8 cellular contexts compared by ENCODE assay signal in genomic region chr3:58052373-58053273, GRCh38. TPM values are rescaled to one million over a fixed set of nuclear protein-coding genes. Genes with fewer than 3 reads are reported as not detected.
DNase-seq lines count a peak whose midpoint lies in the region; ATAC-seq and TF ChIP-seq lines count a peak whose summit lies in the region.

No MANE protein-coding gene starts in this region.

- H3K36me3 ChIP-seq in parathyroid adenoma (ENCODE audit: control insufficient read depth, insufficient read depth, low read length) = no peaks in the 10 kb centered on the region

- peak overlapping the region; percentile 3 for H2AFZ ChIP-seq in parathyroid adenoma

- peaks cover 50% of the 10 kb centered on the region for H3K79me2 ChIP-seq in parathyroid adenoma

- H3K27me3 ChIP-seq in foreskin keratinocyte = no peaks in the 10 kb centered on the region
- H3K27me3 ChIP-seq in parathyroid adenoma (ENCODE audit: control insufficient read depth, insufficient read depth, low read length) = no peaks in the 10 kb centered on the region

- no peak overlapping the region for H3K4me2 ChIP-seq in parathyroid adenoma (ENCODE audit: low read length)

- ATAC-seq in HG03432 (IDR thresholded peaks at IDR 0.05; ENCODE audit: unreplicated experiment) = peak; percentile 69
- peak; percentile 72 for ATAC-seq in foreskin keratinocyte
- no peak for ATAC-seq in GM21529 (IDR thresholded peaks at IDR 0.05; ENCODE audit: unreplicated experiment)
- no peak for ATAC-seq in HG02678 (IDR thresholded peaks at IDR 0.05; ENCODE audit: unreplicated experiment)

- H3K4me1 ChIP-seq in foreskin keratinocyte (peaks cover 66% of the 10 kb centered on the region), parathyroid adenoma (peaks cover 39% of the 10 kb centered on the region)

- DNase-seq in AML-193 (lab: John Stamatoyannopoulos, UW) (peak; percentile 86 to 92), foreskin keratinocyte (peak; percentile 77 to 88), COLO668 (lab: John Stamatoyannopoulos, UW; ENCODE audit: unreplicated experiment) (no peak)
- DNase-seq in activated CD8-positive, alpha-beta memory T cell treated with anti-CD3 and anti-CD28 coated beads, Interleukin-2, amount 50 U/mL, for 4 hours = peak; percentile 31

- H3K4me3 ChIP-seq in parathyroid adenoma (ENCODE audit: low read depth, low read length) = no peak overlapping the region

- no peak for TF ChIP-seq CTCF in foreskin keratinocyte (conservative IDR thresholded peaks at IDR 0.05)
- TF ChIP-seq CTCF in parathyroid adenoma (IDR thresholded peaks at IDR 0.05) = no peak

- peak overlapping the region; percentile 77 for H3K27ac ChIP-seq in foreskin keratinocyte
- H3K27ac ChIP-seq in parathyroid adenoma = peak overlapping the region; percentile 77

- H3K9ac ChIP-seq in parathyroid adenoma = no peak overlapping the region

- no peaks in the 10 kb centered on the region for H3K9me3 ChIP-seq in parathyroid adenoma (ENCODE audit: control insufficient read depth, low read length)

RNA-seq across cellular contexts. Expression of gene FLNB, which starts 44.4 kb away (rescaled TPM):
- total RNA-seq in foreskin keratinocyte = 399 and 593 TPM in 2 replicates
- polyA plus RNA-seq in foreskin keratinocyte = 317 and 485 TPM in 2 replicates

Comparison
In these comparisons a context has a peak if more than half of its experiments do, and no peak if none do; other contexts are left out.
1. ATAC-seq: peak in HG03432 (single experiment) and foreskin keratinocyte (single experiment); none in GM21529 (single experiment) and HG02678 (single experiment).